ENCODE assay signal across 26 cellular contexts in the genomic region with DNA sequence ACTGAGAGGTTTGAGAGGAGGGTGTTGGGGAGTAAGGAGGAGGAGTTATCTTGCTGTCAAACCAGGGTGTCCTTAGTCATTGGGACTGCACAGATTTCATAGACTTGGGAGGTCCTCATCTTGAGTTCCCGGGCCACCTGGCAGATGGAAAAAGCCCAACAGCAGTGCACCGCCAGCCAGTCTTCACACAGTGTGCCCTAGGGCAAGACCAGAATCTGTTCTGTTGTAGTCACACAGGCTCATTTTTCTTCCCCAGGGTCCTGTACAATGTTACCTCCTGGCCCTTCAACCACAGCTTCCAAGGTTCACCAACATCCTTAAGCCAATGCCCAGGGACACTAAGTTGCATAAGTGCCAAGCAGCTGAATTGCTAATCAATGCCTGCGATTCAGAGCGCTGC. TPM values are rescaled to one million over a fixed set of nuclear protein-coding genes. Genes with fewer than 3 reads are reported as not detected.
DNase-seq lines count a peak whose midpoint lies in the region; ATAC-seq and TF ChIP-seq lines count a peak whose summit lies in the region.
"Had no signal": no experiment of that assay in that cellular context is flagged by ENCODE, and none has a peak within 500 bp of the region (broad histone marks: within the 10 kb centered on the region; RNA-seq: fewer than 3 reads in every experiment).

No MANE protein-coding gene starts in this region.

- H3K4me1 ChIP-seq in right atrium auricular region: peaks cover 0 to 17% of the 10 kb centered on the region in 2 donors
- H3K4me1 ChIP-seq in heart right ventricle: peaks cover 0 to 25% (median 10%) of the 10 kb centered on the region in 9 donors
- H3K4me1 ChIP-seq in endodermal cell (ENCODE audit: control insufficient read depth, insufficient read depth, low read length): no peaks in the 10 kb centered on the region
- peaks cover 0 to 4% of the 10 kb centered on the region in 2 donors for H3K4me1 ChIP-seq in naive thymus-derived CD4-positive, alpha-beta T cell (ENCODE audit: control insufficient read depth in 2 of 2, insufficient read depth in 2 of 2, low read length in 2 of 2)
- H3K4me1 ChIP-seq: BE2C had no signal

- no peak for ATAC-seq in heart right ventricle
- peak; percentile 14 for ATAC-seq in left colon
- no peak for ATAC-seq in naive thymus-derived CD4-positive, alpha-beta T cell
- ATAC-seq: GM12878 had no signal

- DNase-seq in right atrium auricular region (ENCODE audit: low spot score): peak; percentile 5
- DNase-seq in heart right ventricle: no peak
- peak; percentile 9 for DNase-seq in RPMI7951 (ENCODE audit: low read depth)
- DNase-seq in endodermal cell: peak; percentile 21
- no peak for DNase-seq in left colon
- no peak for DNase-seq in naive thymus-derived CD4-positive, alpha-beta T cell
- no peak for DNase-seq in immature natural killer cell
- DNase-seq in hypothalamus (lab: John Stamatoyannopoulos, UW): no peak
- DNase-seq: 8988T; ACHN; BE2C; C1 segment of cervical spinal cord; CD4-positive, alpha-beta memory T cell; CD4-positive, CD25-positive, alpha-beta regulatory T cell; CD8-positive, alpha-beta memory T cell; COR-L47; DMS153; DMS53; DMS79; DND-41; EL; GDM1 had no signal

- intact Hi-C loops in heart right ventricle (cut with DNase I) (no loop called here), left colon (cut with DNase I, micrococcal nuclease) (no loop called here)
- intact Hi-C loops in naive thymus-derived CD4-positive, alpha-beta T cell (cut with micrococcal nuclease): no loop called here

- H3K4me3 Mint-ChIP-seq in endodermal cell: no peak overlapping the region
- H3K4me3 Mint-ChIP-seq in naive thymus-derived CD4-positive, alpha-beta T cell: no peak overlapping the region
- H3K4me3 Mint-ChIP-seq in immature natural killer cell: no peak overlapping the region
- H3K4me3 Mint-ChIP-seq: CD14-positive monocyte; CD4-positive, alpha-beta memory T cell; CD4-positive, CD25-positive, alpha-beta regulatory T cell; CD8-positive, alpha-beta memory T cell had no signal

- H3K36me3 Mint-ChIP-seq in endodermal cell (ENCODE audit: low read depth): no peaks in the 10 kb centered on the region
- no peaks in the 10 kb centered on the region for H3K36me3 Mint-ChIP-seq in naive thymus-derived CD4-positive, alpha-beta T cell
- H3K36me3 Mint-ChIP-seq in immature natural killer cell: no peaks in the 10 kb centered on the region
- H3K36me3 Mint-ChIP-seq: CD14-positive monocyte; CD4-positive, alpha-beta memory T cell; CD4-positive, CD25-positive, alpha-beta regulatory T cell; CD8-positive, alpha-beta memory T cell had no signal

- H3K4me3 ChIP-seq in right atrium auricular region (no peak overlapping the region), heart right ventricle (no peak overlapping the region), endodermal cell (ENCODE audit: low read length) (no peak overlapping the region)
- H3K4me3 ChIP-seq in naive thymus-derived CD4-positive, alpha-beta T cell (ENCODE audit: low read length): no peak overlapping the region
- H3K4me3 ChIP-seq: BLaER1, GM12878 had no signal

- H3K36me3 ChIP-seq in right atrium auricular region (no peaks in the 10 kb centered on the region), heart right ventricle (no peaks in the 10 kb centered on the region), endodermal cell (ENCODE audit: control insufficient read depth, insufficient read depth, low read length) (no peaks in the 10 kb centered on the region)
- H3K36me3 ChIP-seq in naive thymus-derived CD4-positive, alpha-beta T cell (ENCODE audit: control insufficient read depth in 2 of 3, insufficient read depth in 3 of 3, low read length in 3 of 3): no peaks in the 10 kb centered on the region
- H3K36me3 ChIP-seq: BE2C, BLaER1 had no signal

- CTCF ChIA-PET in naive thymus-derived CD4-positive, alpha-beta T cell (lab: Charles Lee): no interaction called here

- H3K27ac ChIP-seq in right atrium auricular region: no peak overlapping the region
- no peak overlapping the region for H3K27ac ChIP-seq in heart right ventricle
- H3K27ac ChIP-seq in endodermal cell (ENCODE audit: low read depth, low read length): no peak overlapping the region
- no peak overlapping the region for H3K27ac ChIP-seq in naive thymus-derived CD4-positive, alpha-beta T cell (ENCODE audit: low read depth, low read length)
- H3K27ac ChIP-seq: BLaER1 had no signal

- H3K9me3 ChIP-seq in right atrium auricular region: no peaks in the 10 kb centered on the region
- H3K9me3 ChIP-seq in heart right ventricle: no peaks in the 10 kb centered on the region
- no peaks in the 10 kb centered on the region for H3K9me3 ChIP-seq in endodermal cell (ENCODE audit: control insufficient read depth, low read length)
- H3K9me3 ChIP-seq in naive thymus-derived CD4-positive, alpha-beta T cell (ENCODE audit: control insufficient read depth in 2 of 3, low read length in 3 of 3): no peaks in the 10 kb centered on the region
- H3K9me3 ChIP-seq: BE2C, BLaER1 had no signal

- WGBS in heart right ventricle, 2 donors: 96% methylated on average over 4 of the region's 4 CpGs
- 94 to 96% methylated on average over 4 of the region's 4 CpGs for WGBS in endodermal cell (ENCODE audit: insufficient coverage in 1 of 2, insufficient read length in 1 of 2), 2 experiments

- TF ChIP-seq CTCF in right atrium auricular region (IDR thresholded peaks at IDR 0.05) (no peak), heart right ventricle (IDR thresholded peaks at IDR 0.05) (no peak), endodermal cell (conservative IDR thresholded peaks at IDR 0.05) (no peak)

- H3K9me3 Mint-ChIP-seq in endodermal cell (no peaks in the 10 kb centered on the region), immature natural killer cell (no peaks in the 10 kb centered on the region)
- peaks cover 0 to 2% (median 0%) of the 10 kb centered on the region in 11 donors for H3K9me3 Mint-ChIP-seq in naive thymus-derived CD4-positive, alpha-beta T cell
- H3K9me3 Mint-ChIP-seq: CD4-positive, alpha-beta memory T cell; CD8-positive, alpha-beta memory T cell had no signal

- no peaks in the 10 kb centered on the region for H3K27me3 ChIP-seq in right atrium auricular region
- no peaks in the 10 kb centered on the region for H3K27me3 ChIP-seq in heart right ventricle
- H3K27me3 ChIP-seq in endodermal cell (ENCODE audit: control insufficient read depth, insufficient read depth, low read length, poor library complexity, severe bottlenecking): no peaks in the 10 kb centered on the region
- no peaks in the 10 kb centered on the region for H3K27me3 ChIP-seq in naive thymus-derived CD4-positive, alpha-beta T cell (ENCODE audit: control insufficient read depth in 2 of 2, insufficient read depth in 2 of 2, low read length in 2 of 2)
- H3K27me3 ChIP-seq: BLaER1 had no signal

- H3K27me3 Mint-ChIP-seq in endodermal cell (ENCODE audit: insufficient read depth) (no peaks in the 10 kb centered on the region), immature natural killer cell (ENCODE audit: low read depth in 3 of 3) (peaks cover 0 to 2% (median 0%) of the 10 kb centered on the region in 3 donors)
- peaks cover 5 to 19% (median 10%) of the 10 kb centered on the region in 5 donors for H3K27me3 Mint-ChIP-seq in naive thymus-derived CD4-positive, alpha-beta T cell

- POLR2A ChIA-PET in naive thymus-derived CD4-positive, alpha-beta T cell (lab: Charles Lee): no interaction called here

- no peak overlapping the region for H3K9ac ChIP-seq in endodermal cell (ENCODE audit: extremely low read depth, low read length, poor library complexity, severe bottlenecking)
- H3K9ac ChIP-seq: BLaER1 had no signal

- H3K4me1 Mint-ChIP-seq in endodermal cell (peaks cover under 1% of the 10 kb centered on the region), immature natural killer cell (peaks cover 8 to 11% of the 10 kb centered on the region in 2 donors)
- peaks cover 0 to 8% (median 5%) of the 10 kb centered on the region in 7 donors for H3K4me1 Mint-ChIP-seq in naive thymus-derived CD4-positive, alpha-beta T cell

- no peak overlapping the region for H3K27ac Mint-ChIP-seq in endodermal cell
- H3K27ac Mint-ChIP-seq in naive thymus-derived CD4-positive, alpha-beta T cell: no peak overlapping the region
- no peak overlapping the region for H3K27ac Mint-ChIP-seq in immature natural killer cell
- H3K27ac Mint-ChIP-seq: CD14-positive monocyte; CD4-positive, alpha-beta memory T cell; CD4-positive, CD25-positive, alpha-beta regulatory T cell; CD8-positive, alpha-beta memory T cell had no signal

RNA-seq across cellular contexts. Expression of a gene that starts 21.0 kb away (rescaled TPM):
- total RNA-seq in right atrium auricular region (not detected), heart right ventricle (under 1 TPM in 4 of 10 donors, not detected in 6; 0.41 to 0.98 (median 0.68) TPM), endodermal cell (1 to 10 TPM in 1 of 2 donors, under 1 TPM in 1; 1.00 to 1.5 TPM), left colon (under 1 TPM in 1 of 2 donors, not detected in 1; 0.49 TPM)
- polyA plus RNA-seq in heart right ventricle (under 1 TPM in 1 of 2 donors, not detected in 1; 0.16 TPM), immature natural killer cell (not detected)
- not detected in 2 replicates for total RNA-seq in RPMI7951 (2014; rRNA removed; shearing (Covaris generic))
- 0.82 TPM for polyA plus RNA-seq in endodermal cell (2013, experiment 1 of 2)
- not detected for polyA plus RNA-seq in endodermal cell (2013, experiment 2 of 2)
- total RNA-seq in naive thymus-derived CD4-positive, alpha-beta T cell: 1 to 10 TPM in 2 of 5 experiments, under 1 TPM in 3; 0.63 to 1.5 (median 1.00) TPM
- polyA plus RNA-seq in naive thymus-derived CD4-positive, alpha-beta T cell: not detected
- total RNA-seq: G401 had no signal
- polyA plus RNA-seq: CD14-positive monocyte; CD4-positive, alpha-beta memory T cell; CD4-positive, CD25-positive, alpha-beta regulatory T cell; CD8-positive, alpha-beta memory T cell had no signal

Comparison
In these comparisons a context has a peak if more than half of its experiments do, and no peak if none do; other contexts are left out.
1. DNase-seq: peak in right atrium auricular region (single experiment), RPMI7951 (single experiment) and endodermal cell (single experiment); none in heart right ventricle (0 of 2), left colon (0 of 2), naive thymus-derived CD4-positive, alpha-beta T cell (0 of 9), immature natural killer cell (0 of 3) and hypothalamus (0 of 51).